In the genomic region with DNA sequence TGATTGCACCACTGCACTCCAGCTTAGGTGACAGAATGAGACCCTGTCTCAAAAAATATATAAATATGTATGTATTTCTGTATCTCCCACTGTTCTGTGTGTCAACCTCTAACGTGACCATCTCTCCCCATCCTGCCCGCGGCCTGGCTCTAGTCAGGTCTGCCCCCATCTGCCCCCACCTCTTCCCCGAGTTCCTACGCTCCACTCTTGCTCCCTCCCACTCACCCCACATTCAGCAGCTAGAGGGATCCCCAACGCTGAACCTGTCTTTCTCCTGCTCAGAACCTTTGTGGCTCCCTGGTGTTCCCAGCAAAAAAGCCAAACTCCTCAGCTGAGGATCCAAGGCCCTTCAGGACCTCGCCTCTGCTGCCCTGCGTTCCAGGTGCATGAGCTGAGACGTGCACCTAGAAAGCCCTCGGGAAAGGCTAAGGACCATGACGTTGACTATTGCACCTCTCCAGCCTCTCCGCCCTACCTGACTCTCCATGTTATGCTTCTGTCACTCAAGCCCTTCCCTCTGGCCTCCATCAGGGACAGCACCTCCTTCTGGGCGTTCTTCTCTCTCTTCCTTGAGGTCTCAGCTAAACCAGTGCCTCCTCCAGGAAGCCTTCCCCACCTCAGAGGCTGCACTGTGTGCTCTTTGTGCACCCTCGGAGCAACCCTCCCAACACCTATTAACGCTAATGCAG, we compare ENCODE assay signal across 1 cellular context.
TF ChIP-seq lines count a peak whose summit lies in the region.

No MANE protein-coding gene starts in this region.

TF ChIP-seq in WTC11, 78 proteins besides CTCF, POLR2A, EP300 and RAD21 (continued from another document):
- no peak for TF ChIP-seq ATF6 (CRISPR knock-in tag; IDR thresholded peaks at IDR 0.05)
- no peak for TF ChIP-seq MLX (CRISPR knock-in tag; IDR thresholded peaks at IDR 0.05)
- no peak for TF ChIP-seq GRHL2 (CRISPR knock-in tag; IDR thresholded peaks at IDR 0.05; ENCODE audit: insufficient replicate concordance, severe bottlenecking)
- TF ChIP-seq, protein P1, sequence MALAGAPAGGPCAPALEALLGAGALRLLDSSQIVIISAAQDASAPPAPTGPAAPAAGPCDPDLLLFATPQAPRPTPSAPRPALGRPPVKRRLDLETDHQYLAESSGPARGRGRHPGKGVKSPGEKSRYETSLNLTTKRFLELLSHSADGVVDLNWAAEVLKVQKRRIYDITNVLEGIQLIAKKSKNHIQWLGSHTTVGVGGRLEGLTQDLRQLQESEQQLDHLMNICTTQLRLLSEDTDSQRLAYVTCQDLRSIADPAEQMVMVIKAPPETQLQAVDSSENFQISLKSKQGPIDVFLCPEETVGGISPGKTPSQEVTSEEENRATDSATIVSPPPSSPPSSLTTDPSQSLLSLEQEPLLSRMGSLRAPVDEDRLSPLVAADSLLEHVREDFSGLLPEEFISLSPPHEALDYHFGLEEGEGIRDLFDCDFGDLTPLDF (CRISPR knock-in tag; IDR thresholded peaks at IDR 0.05): no peak
